8 cellular contexts compared by ENCODE assay signal in genomic region chr1:167043752-167044488, GRCh38. TPM values are rescaled to one million over a fixed set of nuclear protein-coding genes. Genes with fewer than 3 reads are reported as not detected.
DNase-seq lines count a peak whose midpoint lies in the region; ATAC-seq, FAIRE-seq and TF ChIP-seq lines count a peak whose summit lies in the region.

No MANE protein-coding gene starts in this region.

- H3K4me3 ChIP-seq in DND-41 (ENCODE audit: low read depth in 1 of 2, low read length in 2 of 2) (peak overlapping the region; percentile 20 to 60; a peak in 3 of 4 replicates), hepatocyte (no peak overlapping the region), small intestine (ENCODE audit: low read depth in 1 of 2, low read length in 2 of 2) (peak overlapping the region in 1 of 2 donors; percentile 30)

- H4K20me1 ChIP-seq in DND-41 (ENCODE audit: insufficient read depth, low read length) (no peaks in the 10 kb centered on the region), hepatocyte (ENCODE audit: insufficient read depth, poor library complexity, severe bottlenecking) (no peaks in the 10 kb centered on the region)

- H3K4me1 Mint-ChIP-seq in activated naive CD4-positive, alpha-beta T cell treated with anti-CD3 and anti-CD28 coated beads, Interleukin-2, amount 50 U/mL, for 24 hours, result peaks cover 16% of the 10 kb centered on the region

- H3K9me2 ChIP-seq in hepatocyte (replicated peaks; ENCODE audit: insufficient read depth), result no peaks in the 10 kb centered on the region

- H2AFZ ChIP-seq in DND-41 (ENCODE audit: low read depth, low read length), result peak overlapping the region; percentile 88
- H2AFZ ChIP-seq in hepatocyte, result peak overlapping the region; percentile 50

- no peaks in the 10 kb centered on the region for H3K36me3 Mint-ChIP-seq in activated naive CD4-positive, alpha-beta T cell treated with anti-CD3 and anti-CD28 coated beads, Interleukin-2, amount 50 U/mL, for 24 hours

- H3K27ac Mint-ChIP-seq in activated naive CD4-positive, alpha-beta T cell treated with anti-CD3 and anti-CD28 coated beads, Interleukin-2, amount 50 U/mL, for 24 hours, result peak overlapping the region; percentile 91

- peak; percentile 91 for DNase-seq in DND-41
- peak; percentile 83 for DNase-seq in M059J (ENCODE audit: low read depth)
- DNase-seq in SK-MEL-5 (ENCODE audit: low read depth, low spot score), result peak; percentile 27
- DNase-seq in hepatocyte (ENCODE audit: low spot score), result peak; percentile 67
- DNase-seq in small intestine, result peak; percentile 91
- no peak for DNase-seq in DMS114 treated with DMSO at 0.1 percent for 48 hours (lab: John Stamatoyannopoulos, UW; ENCODE audit: unreplicated experiment)

- TF ChIP-seq CTCF in DND-41 (IDR thresholded peaks at IDR 0.05; ENCODE audit: borderline replicate concordance, extremely low read depth, low read length, poor library complexity, severe bottlenecking) (no peak), hepatocyte (IDR thresholded peaks at IDR 0.05; ENCODE audit: poor library complexity) (no peak)

- H3K27me3 ChIP-seq in DND-41 (ENCODE audit: insufficient read depth, low read length, poor library complexity) (no peaks in the 10 kb centered on the region), hepatocyte (no peaks in the 10 kb centered on the region), small intestine (ENCODE audit: control insufficient read depth in 2 of 2, insufficient read depth in 2 of 2, low read length in 2 of 2) (peaks cover 0 to 5% of the 10 kb centered on the region in 2 donors)

- H3K9me3 ChIP-seq in DND-41 (ENCODE audit: insufficient read depth, low read length, severe bottlenecking) (no peaks in the 10 kb centered on the region), hepatocyte (ENCODE audit: low read depth) (no peaks in the 10 kb centered on the region), small intestine (ENCODE audit: control insufficient read depth, low read depth) (no peaks in the 10 kb centered on the region)

- H3K4me2 ChIP-seq in DND-41 (ENCODE audit: insufficient read depth, low read length) (peak overlapping the region; percentile 72), hepatocyte (peak overlapping the region; percentile 63)

- H3K27ac ChIP-seq in DND-41 (ENCODE audit: low read length) (peak overlapping the region; percentile 70), hepatocyte (peak overlapping the region; percentile 22), small intestine (ENCODE audit: low read depth in 1 of 2, low read length in 1 of 2) (peak overlapping the region in 1 of 2 donors; percentile 28)

- ATAC-seq in DND-41 (ENCODE audit: insufficient read depth, low read depth) (peak; percentile 100), GM21737 (IDR thresholded peaks at IDR 0.05; ENCODE audit: unreplicated experiment) (peak; percentile 100)

- H3K9ac ChIP-seq in DND-41 (ENCODE audit: low read depth, low read length), result peak overlapping the region; percentile 54

- H3K36me3 ChIP-seq in DND-41 (ENCODE audit: insufficient read depth, low read length) (no peaks in the 10 kb centered on the region), hepatocyte (replicated peaks; ENCODE audit: insufficient read depth, low read depth) (no peaks in the 10 kb centered on the region), small intestine (ENCODE audit: control insufficient read depth in 2 of 2, insufficient read depth in 2 of 2, low read length in 2 of 2) (no peaks in the 10 kb centered on the region)

- in situ Hi-C loops in SK-MEL-5 (cut with HindIII; ENCODE audit: low pct_unique_long_range_greater_than_20kb, low sequenced_read_pairs), result no loop called here

- H3K9me3 Mint-ChIP-seq in activated naive CD4-positive, alpha-beta T cell treated with anti-CD3 and anti-CD28 coated beads, Interleukin-2, amount 50 U/mL, for 24 hours, result no peaks in the 10 kb centered on the region

- peak overlapping the region; percentile 89 for H3K4me3 Mint-ChIP-seq in activated naive CD4-positive, alpha-beta T cell treated with anti-CD3 and anti-CD28 coated beads, Interleukin-2, amount 50 U/mL, for 24 hours

- H3K27me3 Mint-ChIP-seq in activated naive CD4-positive, alpha-beta T cell treated with anti-CD3 and anti-CD28 coated beads, Interleukin-2, amount 50 U/mL, for 24 hours, result no peaks in the 10 kb centered on the region

- no peak for FAIRE-seq in small intestine (lab: Jason Lieb, UNC)

- peaks cover 20% of the 10 kb centered on the region for H3K4me1 ChIP-seq in DND-41 (ENCODE audit: insufficient read depth, low read length)
- H3K4me1 ChIP-seq in hepatocyte (ENCODE audit: insufficient read depth), result peaks cover 3% of the 10 kb centered on the region
- H3K4me1 ChIP-seq in small intestine (ENCODE audit: control insufficient read depth in 2 of 2, insufficient read depth in 1 of 2, low read depth in 1 of 2, low read length in 1 of 2), result no peaks in the 10 kb centered on the region

- no peaks in the 10 kb centered on the region for H3K79me2 ChIP-seq in DND-41 (ENCODE audit: insufficient read depth, low read length)
- H3K79me2 ChIP-seq in hepatocyte, result no peaks in the 10 kb centered on the region

- WGBS in hepatocyte (ENCODE audit: low lambda C conversion rate, missing lambda C conversion rate), result 64% methylated on average over 21 of the region's 21 CpGs
- WGBS in small intestine, 3 donors, result 14 to 22% (median 19%) methylated on average over 21 of the region's 21 CpGs

RNA-seq across cellular contexts. Expression of gene GPA33, which starts 46.3 kb away (rescaled TPM):
- total RNA-seq in M059J (2014; rRNA removed; shearing (Covaris generic)), result 0.02 and 0.12 TPM in 2 replicates
- total RNA-seq in SK-MEL-5 (2014; rRNA removed; shearing (Covaris generic)), result not detected in 2 replicates
- not detected in 2 replicates for polyA plus RNA-seq in SK-MEL-5 (2015; cell fraction: cytosol; rRNA removed)
- not detected in 2 replicates for polyA plus RNA-seq in SK-MEL-5 (2015; cell fraction: nucleus; rRNA removed)
- total RNA-seq in hepatocyte, result 5.8 and 7.2 TPM in 2 replicates
- polyA plus RNA-seq in hepatocyte, result 1.5 and 3.9 TPM in 2 replicates
- 100 to 1,000 TPM in 2 of 3 donors, 10 to 100 TPM in 1; 30.9 to 114 (median 111) TPM for polyA plus RNA-seq in small intestine

RNA-seq across cellular contexts. Expression of gene STYXL2, which starts 50.0 kb away (rescaled TPM):
- total RNA-seq in M059J (2014; rRNA removed; shearing (Covaris generic)), result 0.02 TPM in 1 of 2 replicates, not detected in the other
- 0.03 TPM in 1 of 2 replicates, not detected in the other for total RNA-seq in SK-MEL-5 (2014; rRNA removed; shearing (Covaris generic))
- not detected in 2 replicates for polyA plus RNA-seq in SK-MEL-5 (2015; cell fraction: cytosol; rRNA removed)
- polyA plus RNA-seq in SK-MEL-5 (2015; cell fraction: nucleus; rRNA removed), result not detected in 2 replicates
- 0.07 and 0.20 TPM in 2 replicates for total RNA-seq in hepatocyte
- polyA plus RNA-seq in hepatocyte, result 0.40 and 0.58 TPM in 2 replicates
- under 1 TPM in 2 of 3 donors, not detected in 1; 0.07 to 0.27 TPM for polyA plus RNA-seq in small intestine

RNA-seq across cellular contexts. Expression of gene MAEL, which starts 54.8 kb away (rescaled TPM):
- total RNA-seq in M059J (2014; rRNA removed; shearing (Covaris generic)), result 0.20 and 0.52 TPM in 2 replicates
- not detected in 2 replicates for total RNA-seq in SK-MEL-5 (2014; rRNA removed; shearing (Covaris generic))
- polyA plus RNA-seq in SK-MEL-5 (2015; cell fraction: cytosol; rRNA removed), result 0.12 and 0.79 TPM in 2 replicates
- polyA plus RNA-seq in SK-MEL-5 (2015; cell fraction: nucleus; rRNA removed), result not detected in 2 replicates
- total RNA-seq in hepatocyte, result not detected in 2 replicates
- polyA plus RNA-seq in hepatocyte (0.45 TPM in 1 of 2 replicates, not detected in the other), small intestine (under 1 TPM in 1 of 3 donors, not detected in 2; 0.10 TPM)
